ENCODE assay signal across 8 cellular contexts in the genomic region with DNA sequence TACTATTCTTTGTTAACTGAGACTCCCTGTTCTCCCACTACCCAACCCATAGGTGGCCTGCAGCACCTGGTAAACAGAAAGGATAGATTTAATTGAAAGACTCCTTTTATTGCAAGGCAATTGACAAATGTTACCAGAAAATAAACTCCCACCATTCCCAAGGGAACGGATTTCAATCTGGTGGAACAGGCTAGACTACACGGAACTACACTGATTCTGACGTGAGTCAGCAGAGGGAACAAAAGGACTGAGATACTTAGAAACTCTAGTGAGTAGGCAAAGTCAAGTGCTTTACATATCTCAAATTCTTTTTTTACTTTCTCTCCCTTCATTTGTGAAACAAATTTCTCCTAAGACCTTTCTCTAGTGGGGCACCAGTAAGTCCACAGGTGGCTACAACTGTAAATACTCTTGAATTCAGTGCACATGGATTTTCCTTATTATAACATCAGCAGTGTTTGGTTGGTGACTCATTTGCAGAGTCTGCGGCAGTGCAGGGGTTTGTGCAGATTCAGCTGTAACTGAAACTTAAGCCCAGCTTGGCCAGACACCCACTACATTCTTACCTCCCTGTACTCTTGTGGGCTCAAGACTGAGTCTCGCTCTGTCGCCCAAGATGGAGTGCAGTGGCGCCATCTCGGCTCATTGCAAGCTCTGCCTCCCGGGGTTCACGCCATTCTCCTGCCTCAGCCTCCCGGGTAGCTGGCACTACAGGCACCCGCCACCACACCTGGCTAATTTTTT. TPM values are rescaled to one million over a fixed set of nuclear protein-coding genes. Genes with fewer than 3 reads are reported as not detected.
DNase-seq lines count a peak whose midpoint lies in the region; ATAC-seq, FAIRE-seq and TF ChIP-seq lines count a peak whose summit lies in the region.

No MANE protein-coding gene starts in this region.

- no peaks in the 10 kb centered on the region for H3K79me2 ChIP-seq in PC-9 (ENCODE audit: low read depth)

- CTCF ChIA-PET in PC-9 (lab: Charles Lee): interaction anchor here (0.6 kb wide), 1 partner anchor 544 kb away, joined by 6 read pairs; no protein-coding TSS in a partner anchor

- no peaks in the 10 kb centered on the region for H4K20me1 ChIP-seq in BLaER1 treated with 17β-estradiol and CSF1 and Interleukin-3, amounts not matched to agents 10 nM and 100 nM
- H4K20me1 ChIP-seq in PC-9 (ENCODE audit: insufficient read depth): no peaks in the 10 kb centered on the region

- DNase-seq in GM19239 (ENCODE audit: insufficient read length, low spot score): peak; percentile 10
- peak; percentile 70 to 93 for DNase-seq in PC-9
- peak; percentile 85 for DNase-seq in fibroblast of the conjunctiva (ENCODE audit: low read depth)
- no peak for DNase-seq in left ventricle myocardium inferior
- DNase-seq in NCI-H1105 treated with DMSO at 0.1 percent for 48 hours (lab: John Stamatoyannopoulos, UW): no peak
- DNase-seq in amygdala (lab: John Stamatoyannopoulos, UW): no peak

- H3K36me3 ChIP-seq in BLaER1 treated with 17β-estradiol and CSF1 and Interleukin-3, amounts not matched to agents 10 nM and 100 nM: peaks cover 0 to 4% (median 0%) of the 10 kb centered on the region in 11 experiments; a peak in 3 of 22 replicates
- H3K36me3 ChIP-seq in PC-9 (ENCODE audit: low read depth) (no peaks in the 10 kb centered on the region; the same call in 1 of the 2 replicates), left ventricle myocardium inferior (no peaks in the 10 kb centered on the region)

- ATAC-seq in HG03103 (IDR thresholded peaks at IDR 0.05; ENCODE audit: low read depth, unreplicated experiment): peak; percentile 96

- BruUV-seq in PC-9 (replicated peaks; lab: Mats Ljungman, UMichigan): no TSS peak

- peak; percentile 66 for FAIRE-seq in GM19239 (lab: Jason Lieb, UNC)

- H3K4me2 ChIP-seq in BLaER1 treated with 17β-estradiol and CSF1 and Interleukin-3, amounts not matched to agents 10 nM and 100 nM: peak overlapping the region in 6 of 11 experiments; percentile 23 to 90 (median 56); a peak in 10 of 22 replicates
- H3K4me2 ChIP-seq in PC-9: peak overlapping the region; percentile 75

- H2AFZ ChIP-seq in PC-9: peak overlapping the region; percentile 49

- no peaks in the 10 kb centered on the region for H3K27me3 ChIP-seq in BLaER1 treated with 17β-estradiol and CSF1 and Interleukin-3, amounts not matched to agents 10 nM and 100 nM
- H3K27me3 ChIP-seq in PC-9 (ENCODE audit: insufficient read depth, low read depth): no peaks in the 10 kb centered on the region
- no peaks in the 10 kb centered on the region for H3K27me3 ChIP-seq in left ventricle myocardium inferior (ENCODE audit: low read depth)

- H3F3A ChIP-seq in PC-9 (ENCODE audit: insufficient read depth, low read depth): peaks cover 50% of the 10 kb centered on the region

- H3K9ac ChIP-seq in BLaER1 treated with 17β-estradiol and CSF1 and Interleukin-3, amounts not matched to agents 10 nM and 100 nM: peak overlapping the region in 2 of 11 experiments; percentile 39 to 44; a peak in 3 of 22 replicates

- POLR2A ChIA-PET in PC-9 (lab: Charles Lee; ENCODE audit: unreplicated experiment): interaction anchor here (0.6 to 1.6 kb wide), 2 partner anchors 41 to 1485 kb away, joined by 5 to 6 read pairs; a partner anchor contains a TSS

- H3K9me3 ChIP-seq in BLaER1 treated with 17β-estradiol and CSF1 and Interleukin-3, amounts not matched to agents 10 nM and 100 nM (replicated peaks in 1 of 11): peaks cover 0 to 24% (median 0%) of the 10 kb centered on the region in 11 experiments; a peak in 4 of 22 replicates
- H3K9me3 ChIP-seq in PC-9 (ENCODE audit: insufficient read depth, low read depth) (peaks cover 13% of the 10 kb centered on the region), left ventricle myocardium inferior (replicated peaks) (no peaks in the 10 kb centered on the region)

- peak overlapping the region in 9 of 11 experiments; percentile 23 to 89 (median 72); a peak in 14 of 22 replicates for H3K27ac ChIP-seq in BLaER1 treated with 17β-estradiol and CSF1 and Interleukin-3, amounts not matched to agents 10 nM and 100 nM
- H3K27ac ChIP-seq in PC-9 (peak overlapping the region; percentile 100), left ventricle myocardium inferior (replicated peaks) (no peak overlapping the region)

- no peaks in the 10 kb centered on the region for H3K9me2 ChIP-seq in PC-9 (ENCODE audit: insufficient read depth)

- TF ChIP-seq CTCF in PC-9 (conservative IDR thresholded peaks at IDR 0.05) (peak; percentile 43; the same call in 1 of the 2 replicates), left ventricle myocardium inferior (IDR thresholded peaks at IDR 0.05; ENCODE audit: borderline replicate concordance) (no peak)

- intact Hi-C loops in PC-9 (cut with micrococcal nuclease; ENCODE audit: unreplicated experiment) (loop anchor here (1.0 to 2.0 kb wide), 2 partner anchors 41 to 73 kb away; a partner anchor contains a TSS), left ventricle myocardium inferior (cut with micrococcal nuclease) (no loop called here)

- H3K4me1 ChIP-seq in BLaER1 treated with 17β-estradiol and CSF1 and Interleukin-3, amounts not matched to agents 10 nM and 100 nM: peaks cover 9 to 70% (median 39%) of the 10 kb centered on the region in 10 experiments; a peak in 19 of 20 replicates
- H3K4me1 ChIP-seq in PC-9 (replicated peaks; ENCODE audit: insufficient read depth): peaks cover 54% of the 10 kb centered on the region
- peaks cover 31% of the 10 kb centered on the region for H3K4me1 ChIP-seq in left ventricle myocardium inferior

- no peak overlapping the region for H3K4me3 ChIP-seq in BLaER1 treated with 17β-estradiol and CSF1 and Interleukin-3, amounts not matched to agents 10 nM and 100 nM
- peak overlapping the region; percentile 53 for H3K4me3 ChIP-seq in PC-9
- no peak overlapping the region for H3K4me3 ChIP-seq in left ventricle myocardium inferior

RNA-seq across cellular contexts. Expression of a gene that starts 34.3 kb away (rescaled TPM):
- total RNA-seq in PC-9 (2021) (not detected in 2 replicates), left ventricle myocardium inferior (not detected)

RNA-seq across cellular contexts. Expression of a gene that starts 40.8 kb away (rescaled TPM):
- 60.1 and 64.0 TPM in 2 replicates for total RNA-seq in PC-9 (2021)
- total RNA-seq in left ventricle myocardium inferior: 25.4 TPM

Comparison
In these comparisons a context has a peak if more than half of its experiments do, and no peak if none do; other contexts are left out.
1. DNase-seq: peak in GM19239 (single experiment), PC-9 (2 of 2) and fibroblast of the conjunctiva (single experiment); none in left ventricle myocardium inferior (single experiment), NCI-H1105 treated with DMSO at 0.1 percent for 48 hours (single experiment) and amygdala (0 of 56).